15 cellular contexts compared by ENCODE assay signal in genomic region chr1:60055336-60055735, GRCh38. TPM values are rescaled to one million over a fixed set of nuclear protein-coding genes. Genes with fewer than 3 reads are reported as not detected.
"Had no signal": no experiment of that assay in that cellular context is flagged by ENCODE, and none has a peak within 500 bp of the region (broad histone marks: within the 10 kb centered on the region; RNA-seq: fewer than 3 reads in every experiment).

No MANE protein-coding gene starts in this region.

- ATAC-seq: stimulated activated effector memory CD8-positive, alpha-beta T cell treated with anti-CD3 and anti-CD28 coated beads, Interleukin-12 subunit alpha, Interleukin-12 subunit beta, amount 100 ng/mL, for 72 hours had no signal

- H3K4me1 Mint-ChIP-seq: stimulated activated effector memory CD8-positive, alpha-beta T cell treated with anti-CD3 and anti-CD28 coated beads, Interleukin-12 subunit alpha, Interleukin-12 subunit beta, amount 100 ng/mL, for 72 hours had no signal

- H3K9me3 ChIP-seq: adrenal gland, right atrium auricular region, tibial nerve, vagina had no signal

- H3K27me3 ChIP-seq: adrenal gland, right atrium auricular region, tibial nerve, vagina had no signal

- DNase-seq: activated CD4-positive, alpha-beta T cell treated with anti-CD3 and anti-CD28 coated beads, Interleukin-2, amount 50 U/mL, for 1 hour; activated CD4-positive, CD25-positive, alpha-beta regulatory T cell; activated naive CD4-positive, alpha-beta T cell treated with anti-CD3 and anti-CD28 coated beads, Interleukin-2, amount 50 U/mL, for 16 hours; activated T-cell treated with anti-CD3 and anti-CD28 coated beads for 4 hours; adrenal gland; kidney; midbrain; posterior cingulate gyrus; small intestine; T-helper 2 cell had no signal

- H3K4me3 ChIP-seq: adrenal gland, right atrium auricular region, tibial nerve, vagina had no signal

- H3K27ac Mint-ChIP-seq: stimulated activated effector memory CD8-positive, alpha-beta T cell treated with anti-CD3 and anti-CD28 coated beads, Interleukin-12 subunit alpha, Interleukin-12 subunit beta, amount 100 ng/mL, for 72 hours had no signal

- H3K36me3 Mint-ChIP-seq: stimulated activated effector memory CD8-positive, alpha-beta T cell treated with anti-CD3 and anti-CD28 coated beads, Interleukin-12 subunit alpha, Interleukin-12 subunit beta, amount 100 ng/mL, for 72 hours had no signal

- H3K27ac ChIP-seq: adrenal gland, right atrium auricular region, tibial nerve, vagina had no signal

- H3K4me1 ChIP-seq: adrenal gland, right atrium auricular region, tibial nerve, vagina had no signal

- H3K4me3 Mint-ChIP-seq: stimulated activated effector memory CD8-positive, alpha-beta T cell treated with anti-CD3 and anti-CD28 coated beads, Interleukin-12 subunit alpha, Interleukin-12 subunit beta, amount 100 ng/mL, for 72 hours had no signal

RNA-seq across cellular contexts. Expression of gene C1orf87, which starts 18.2 kb away (rescaled TPM):
- total RNA-seq: activated CD8-positive, alpha-beta memory T cell treated with anti-CD3 and anti-CD28 coated beads for 36 hours; right atrium auricular region; tibial nerve; vagina had no signal
